In the genomic region with DNA sequence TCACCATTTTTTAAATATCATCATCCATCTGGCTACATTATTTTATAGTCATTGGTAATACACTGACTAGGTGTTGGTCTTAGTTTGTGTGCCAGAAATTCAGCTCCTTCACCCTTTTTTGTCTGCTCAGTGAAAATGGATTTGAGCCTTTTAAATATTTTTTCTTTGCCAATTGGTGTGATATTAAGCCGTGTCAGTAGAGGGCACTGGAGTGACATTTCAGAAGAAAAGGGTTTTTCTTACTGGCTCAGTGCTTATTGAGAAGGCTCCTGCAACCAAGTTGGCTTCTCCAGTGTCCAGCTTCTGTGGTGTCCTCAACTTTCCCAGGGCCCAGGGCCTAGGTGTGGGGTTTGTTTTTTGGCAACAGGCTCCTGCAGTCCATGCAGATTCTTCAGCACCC, we compare ENCODE assay signal across 8 cellular contexts.
DNase-seq lines count a peak whose midpoint lies in the region; ATAC-seq and TF ChIP-seq lines count a peak whose summit lies in the region.

No MANE protein-coding gene starts in this region.

- no peaks in the 10 kb centered on the region for H3K9me3 ChIP-seq in Panc1 (ENCODE audit: control insufficient read depth, insufficient read depth, low read depth, low read length)

- H3K36me3 Mint-ChIP-seq in Calu3 (ENCODE audit: insufficient read depth, unreplicated experiment) = no peaks in the 10 kb centered on the region
- H3K36me3 Mint-ChIP-seq in T-helper 2 cell treated with Interferon-gamma antibody and Interleukin-4, amounts not matched to agents 5 μg/mL and 100 μg/mL, for 36 hours (ENCODE audit: low read depth) = no peaks in the 10 kb centered on the region
- peaks cover 0 to 4% (median 0%) of the 10 kb centered on the region in 3 donors for H3K36me3 Mint-ChIP-seq in immature natural killer cell

- H3K4me3 ChIP-seq in HFF-Myc (replicated peaks; ENCODE audit: low read depth, low read length) = no peak overlapping the region
- no peak overlapping the region for H3K4me3 ChIP-seq in Panc1 (ENCODE audit: low read depth in 2 of 2, low read length in 2 of 2)

- POLR2A ChIA-PET in Panc1 (lab: Charles Lee) = no interaction called here

- intact Hi-C loops in Calu3 (cut with micrococcal nuclease; ENCODE audit: unreplicated experiment) (loop anchor here (5.0 to 10.0 kb wide), 3 partner anchors 154 to 657 kb away; no protein-coding TSS in a partner anchor), Panc1 (cut with micrococcal nuclease; ENCODE audit: unreplicated experiment) (no loop called here)

- H3K4me3 Mint-ChIP-seq in Calu3 (ENCODE audit: low read depth, unreplicated experiment) = no peak overlapping the region
- H3K4me3 Mint-ChIP-seq in T-helper 2 cell treated with Interferon-gamma antibody and Interleukin-4, amounts not matched to agents 5 μg/mL and 100 μg/mL, for 36 hours = no peak overlapping the region
- H3K4me3 Mint-ChIP-seq in immature natural killer cell = no peak overlapping the region

- no peaks in the 10 kb centered on the region for H3K36me3 ChIP-seq in Panc1 (ENCODE audit: control insufficient read depth, insufficient read depth, low read length)

- no peaks in the 10 kb centered on the region for H3K27me3 ChIP-seq in Panc1 (ENCODE audit: control insufficient read depth, insufficient read depth, low read length)

- no peaks in the 10 kb centered on the region for H3K4me1 Mint-ChIP-seq in Calu3 (ENCODE audit: low read depth, unreplicated experiment)
- H3K4me1 Mint-ChIP-seq in T-helper 2 cell treated with Interferon-gamma antibody and Interleukin-4, amounts not matched to agents 5 μg/mL and 100 μg/mL, for 36 hours (ENCODE audit: low read depth) = no peaks in the 10 kb centered on the region
- no peaks in the 10 kb centered on the region for H3K4me1 Mint-ChIP-seq in immature natural killer cell

- H3K4me1 ChIP-seq in Panc1 (ENCODE audit: control insufficient read depth, insufficient read depth, low read length) = no peaks in the 10 kb centered on the region

- peaks cover 3% of the 10 kb centered on the region for H3K9me3 Mint-ChIP-seq in Calu3 (ENCODE audit: low read depth, unreplicated experiment)
- no peaks in the 10 kb centered on the region for H3K9me3 Mint-ChIP-seq in T-helper 2 cell treated with Interferon-gamma antibody and Interleukin-4, amounts not matched to agents 5 μg/mL and 100 μg/mL, for 36 hours
- H3K9me3 Mint-ChIP-seq in immature natural killer cell = peaks cover 0 to 9% (median 0%) of the 10 kb centered on the region in 6 donors

- DNase-seq in Calu3 (peak; percentile 3), HFF-Myc (ENCODE audit: extremely low read depth, low read depth) (peak; percentile 5), Panc1 (ENCODE audit: low read depth, low spot score) (no peak), hepatic stellate cell (ENCODE audit: low spot score) (peak; percentile 0), NCI-H2196 (lab: John Stamatoyannopoulos, UW; ENCODE audit: unreplicated experiment) (no peak), immature natural killer cell (no peak)
- DNase-seq in T-helper 2 cell treated with Interferon-gamma antibody and Interleukin-4, amounts not matched to agents 5 μg/mL and 100 μg/mL, for 36 hours (ENCODE audit: low spot score) = no peak
- no peak for DNase-seq in activated CD4-positive, CD25-positive, alpha-beta regulatory T cell treated with anti-CD3 and anti-CD28 coated beads, Interleukin-2, amount 50 U/mL, for 72 hours

- TF ChIP-seq CTCF in Calu3 (IDR thresholded peaks at IDR 0.05; ENCODE audit: unreplicated experiment) (no peak), HFF-Myc (IDR thresholded peaks at IDR 0.05; ENCODE audit: low read depth, low read length, missing control alignments) (peak; percentile 65), Panc1 (IDR thresholded peaks at IDR 0.05) (peak; percentile 45)

- H3K27ac ChIP-seq in Panc1 (ENCODE audit: low read length) = no peak overlapping the region

- CTCF ChIA-PET in Calu3 (lab: Charles Lee) (interaction anchor here (0.9 kb wide), 1 partner anchor 559 kb away, joined by 3 read pairs; no protein-coding TSS in a partner anchor), Panc1 (lab: Charles Lee) (no interaction called here)

- H3K27ac Mint-ChIP-seq in Calu3 (ENCODE audit: unreplicated experiment) (no peak overlapping the region), immature natural killer cell (no peak overlapping the region)
- H3K27ac Mint-ChIP-seq in T-helper 2 cell treated with Interferon-gamma antibody and Interleukin-4, amounts not matched to agents 5 μg/mL and 100 μg/mL, for 36 hours = no peak overlapping the region

- no peaks in the 10 kb centered on the region for H3K27me3 Mint-ChIP-seq in Calu3 (ENCODE audit: unreplicated experiment)
- no peaks in the 10 kb centered on the region for H3K27me3 Mint-ChIP-seq in T-helper 2 cell treated with Interferon-gamma antibody and Interleukin-4, amounts not matched to agents 5 μg/mL and 100 μg/mL, for 36 hours (ENCODE audit: low read depth)
- peaks cover 0 to 2% (median 1%) of the 10 kb centered on the region in 3 donors for H3K27me3 Mint-ChIP-seq in immature natural killer cell (ENCODE audit: low read depth in 3 of 3)

- ATAC-seq in Panc1 = no peak

- BruUV-seq in Calu3 (replicated peaks; lab: Mats Ljungman, UMichigan) (no TSS peak), Panc1 (replicated peaks; lab: Mats Ljungman, UMichigan) (no TSS peak)

- in situ Hi-C loops in Panc1 (cut with HindIII; ENCODE audit: low pct_unique_long_range_greater_than_20kb, low sequenced_read_pairs) = no loop called here

Comparison
In these comparisons a context has a peak if more than half of its experiments do, and no peak if none do; other contexts are left out.
1. DNase-seq: peak in Calu3 (single experiment), HFF-Myc (single experiment) and hepatic stellate cell (single experiment); none in Panc1 (single experiment), T-helper 2 cell treated with Interferon-gamma antibody and Interleukin-4, amounts not matched to agents 5 μg/mL and 100 μg/mL, for 36 hours (single experiment), NCI-H2196 (single experiment), immature natural killer cell (0 of 3) and activated CD4-positive, CD25-positive, alpha-beta regulatory T cell treated with anti-CD3 and anti-CD28 coated beads, Interleukin-2, amount 50 U/mL, for 72 hours (single experiment).